In genomic region chr22:37234736-37235711, GRCh38 we compare ENCODE assay signal across 13 cellular contexts. TPM values are rescaled to one million over a fixed set of nuclear protein-coding genes. Genes with fewer than 3 reads are reported as not detected.
DNase-seq lines count a peak whose midpoint lies in the region; ATAC-seq and TF ChIP-seq lines count a peak whose summit lies in the region.
"Had no signal": no experiment of that assay in that cellular context is flagged by ENCODE, and none has a peak within 500 bp of the region (broad histone marks: within the 10 kb centered on the region; RNA-seq: fewer than 3 reads in every experiment).

No MANE protein-coding gene starts in this region.

- TF ChIP-seq CTCF in CD8-positive, alpha-beta T cell (IDR thresholded peaks at IDR 0.05), result no peak
- TF ChIP-seq CTCF in HEK293 (tag by site-specific recombination; IDR thresholded peaks at IDR 0.05) (no peak), natural killer cell (IDR thresholded peaks at IDR 0.05) (no peak), WERI-Rb-1 (IDR thresholded peaks at IDR 0.05; ENCODE audit: low read depth, low read length) (no peak)

- peaks cover 99% of the 10 kb centered on the region for H3K4me1 ChIP-seq in CD8-positive, alpha-beta T cell (ENCODE audit: insufficient read depth, low read length)
- no peaks in the 10 kb centered on the region for H3K4me1 ChIP-seq in HEK293 (ENCODE audit: control insufficient read depth, insufficient read depth, low read length)

- H3K36me3 Mint-ChIP-seq in CD8-positive, alpha-beta T cell, result peaks cover 87% of the 10 kb centered on the region
- H3K36me3 Mint-ChIP-seq in activated T-helper 1 cell treated with anti-CD3 and anti-CD28 coated beads, Interleukin-12 subunit alpha, Interleukin-12 subunit beta, Interleukin-2, Interleukin-4 antibody, amounts not matched to agents 30 ng/mL and 10 ng/mL and 1 ng/mL, durations not matched to agents 14 hours and 24 hours and 36 hours (ENCODE audit: low read depth), result peaks cover 78% of the 10 kb centered on the region
- no peaks in the 10 kb centered on the region for H3K36me3 Mint-ChIP-seq in natural killer cell

- no peaks in the 10 kb centered on the region for H3K9me3 ChIP-seq in CD8-positive, alpha-beta T cell (ENCODE audit: low read length)
- no peaks in the 10 kb centered on the region for H3K9me3 ChIP-seq in HEK293 (ENCODE audit: control insufficient read depth, insufficient read depth, low read depth, low read length)
- no peaks in the 10 kb centered on the region for H3K9me3 ChIP-seq in WERI-Rb-1 (ENCODE audit: severe bottlenecking)
- H3K9me3 ChIP-seq: pancreas had no signal

- peaks cover 98% of the 10 kb centered on the region for H3K4me1 Mint-ChIP-seq in CD8-positive, alpha-beta T cell (ENCODE audit: low read depth)
- peaks cover 99% of the 10 kb centered on the region for H3K4me1 Mint-ChIP-seq in activated T-helper 1 cell treated with anti-CD3 and anti-CD28 coated beads, Interleukin-12 subunit alpha, Interleukin-12 subunit beta, Interleukin-2, Interleukin-4 antibody, amounts not matched to agents 30 ng/mL and 10 ng/mL and 1 ng/mL, durations not matched to agents 14 hours and 24 hours and 36 hours (ENCODE audit: low read depth)
- H3K4me1 Mint-ChIP-seq in natural killer cell, result peaks cover 86 to 97% of the 10 kb centered on the region in 2 donors

- peaks cover 48% of the 10 kb centered on the region for H3K36me3 ChIP-seq in CD8-positive, alpha-beta T cell (ENCODE audit: insufficient read depth, low read length)
- no peaks in the 10 kb centered on the region for H3K36me3 ChIP-seq in HEK293 (ENCODE audit: control insufficient read depth in 2 of 2, insufficient read depth in 1 of 2, low read length in 2 of 2)
- no peaks in the 10 kb centered on the region for H3K36me3 ChIP-seq in WERI-Rb-1
- H3K36me3 ChIP-seq: pancreas had no signal

- no peaks in the 10 kb centered on the region for H3K27me3 Mint-ChIP-seq in CD8-positive, alpha-beta T cell (ENCODE audit: low read depth)
- H3K27me3 Mint-ChIP-seq in activated T-helper 1 cell treated with anti-CD3 and anti-CD28 coated beads, Interleukin-12 subunit alpha, Interleukin-12 subunit beta, Interleukin-2, Interleukin-4 antibody, amounts not matched to agents 30 ng/mL and 10 ng/mL and 1 ng/mL, durations not matched to agents 14 hours and 24 hours and 36 hours (ENCODE audit: insufficient read depth), result no peaks in the 10 kb centered on the region
- H3K27me3 Mint-ChIP-seq in natural killer cell (ENCODE audit: low read depth in 2 of 2), result no peaks in the 10 kb centered on the region

- H3K27me3 ChIP-seq in CD8-positive, alpha-beta T cell (ENCODE audit: insufficient read depth, low read length), result no peaks in the 10 kb centered on the region
- no peaks in the 10 kb centered on the region for H3K27me3 ChIP-seq in WERI-Rb-1 (ENCODE audit: insufficient read depth, low read depth, severe bottlenecking)
- H3K27me3 ChIP-seq: pancreas had no signal

- POLR2A ChIA-PET in CD8-positive, alpha-beta T cell (lab: Charles Lee), result interaction anchor here (0.8 to 7.7 kb wide), 3 partner anchors 7 to 35 kb away, joined by 3 to 194 read pairs (median 5); partner anchors contain the start of gene RAC2
- POLR2A ChIA-PET in HEK293 (lab: Yijun Ruan, JAX), result no interaction called here

- H3K9me3 Mint-ChIP-seq in CD8-positive, alpha-beta T cell, result no peaks in the 10 kb centered on the region
- H3K9me3 Mint-ChIP-seq in activated T-helper 1 cell treated with anti-CD3 and anti-CD28 coated beads, Interleukin-12 subunit alpha, Interleukin-12 subunit beta, Interleukin-2, Interleukin-4 antibody, amounts not matched to agents 30 ng/mL and 10 ng/mL and 1 ng/mL, durations not matched to agents 14 hours and 24 hours and 36 hours, result no peaks in the 10 kb centered on the region
- H3K9me3 Mint-ChIP-seq in natural killer cell, result no peaks in the 10 kb centered on the region

- ATAC-seq in CD8-positive, alpha-beta T cell, result no peak
- ATAC-seq in natural killer cell (no peak), left colon (no peak)
- ATAC-seq: left ventricle myocardium superior, pancreas had no signal

- intact Hi-C loops in CD8-positive, alpha-beta T cell (cut with DNase I, micrococcal nuclease), result loop anchor here in 1 of 2 experiments (10.0 kb wide), 1 partner anchor 850 kb away; the partner anchor contains the start of gene MYH9
- intact Hi-C loops in activated T-helper 1 cell treated with anti-CD3 and anti-CD28 coated beads, Interleukin-12 subunit alpha, Interleukin-12 subunit beta, Interleukin-2, Interleukin-4 antibody, amounts not matched to agents 30 ng/mL and 10 ng/mL and 1 ng/mL, durations not matched to agents 14 hours and 24 hours and 36 hours (cut with micrococcal nuclease), result loop anchor here (10.0 kb wide), 2 partner anchors 870 to 1470 kb away; partner anchors contain the start of genes GTPBP1 and JOSD1
- intact Hi-C loops in natural killer cell (cut with micrococcal nuclease) (no loop called here), left colon (cut with DNase I, micrococcal nuclease) (no loop called here)

- peak overlapping the region; percentile 10 for H3K4me3 ChIP-seq in CD8-positive, alpha-beta T cell (ENCODE audit: low read depth, low read length)
- H3K4me3 ChIP-seq in HEK293 (ENCODE audit: low read depth, low read length) (no peak overlapping the region), WERI-Rb-1 (ENCODE audit: low read depth, low read length) (no peak overlapping the region)
- H3K4me3 ChIP-seq: pancreas had no signal

- H3K4me3 Mint-ChIP-seq in CD8-positive, alpha-beta T cell, result peak overlapping the region; percentile 70
- peak overlapping the region; percentile 71 for H3K4me3 Mint-ChIP-seq in activated T-helper 1 cell treated with anti-CD3 and anti-CD28 coated beads, Interleukin-12 subunit alpha, Interleukin-12 subunit beta, Interleukin-2, Interleukin-4 antibody, amounts not matched to agents 30 ng/mL and 10 ng/mL and 1 ng/mL, durations not matched to agents 14 hours and 24 hours and 36 hours
- H3K4me3 Mint-ChIP-seq in natural killer cell, result peak overlapping the region; percentile 81

- peak overlapping the region; percentile 35 for H3K27ac ChIP-seq in CD8-positive, alpha-beta T cell (ENCODE audit: low read depth, low read length)
- no peak overlapping the region for H3K27ac ChIP-seq in HEK293 (ENCODE audit: extremely low read depth, low read depth, low read length)
- no peak overlapping the region for H3K27ac ChIP-seq in WERI-Rb-1
- H3K27ac ChIP-seq: pancreas had no signal

- CTCF ChIA-PET in CD8-positive, alpha-beta T cell (lab: Charles Lee), result interaction anchor here (1.0 to 18.0 kb wide), 5 partner anchors 25 to 108 kb away, joined by 3 to 401 read pairs (median 3); no protein-coding TSS in a partner anchor
- CTCF ChIA-PET in HEK293 (lab: Yijun Ruan, JAX), result no interaction called here

- DNase-seq in CD8-positive, alpha-beta T cell, result peak in 2 of 7 experiments; percentile 39 to 49
- DNase-seq in activated T-helper 1 cell treated with anti-CD3 and anti-CD28 coated beads, Interleukin-12 subunit alpha, Interleukin-12 subunit beta, Interleukin-2, Interleukin-4 antibody, amounts not matched to agents 30 ng/mL and 10 ng/mL and 1 ng/mL, durations not matched to agents 14 hours and 24 hours and 36 hours (ENCODE audit: low spot score), result no peak
- no peak for DNase-seq in natural killer cell
- no peak for DNase-seq in NCI-H748 (lab: John Stamatoyannopoulos, UW; ENCODE audit: unreplicated experiment)
- DNase-seq in WERI-Rb-1, result no peak
- no peak for DNase-seq in left colon
- DNase-seq: amygdala, left ventricle myocardium superior, NCI-H2227 treated with DMSO at 0.1 percent for 48 hours, pancreas had no signal

- peak overlapping the region; percentile 100 for H3K27ac Mint-ChIP-seq in CD8-positive, alpha-beta T cell
- peak overlapping the region; percentile 91 for H3K27ac Mint-ChIP-seq in activated T-helper 1 cell treated with anti-CD3 and anti-CD28 coated beads, Interleukin-12 subunit alpha, Interleukin-12 subunit beta, Interleukin-2, Interleukin-4 antibody, amounts not matched to agents 30 ng/mL and 10 ng/mL and 1 ng/mL, durations not matched to agents 14 hours and 24 hours and 36 hours
- peak overlapping the region; percentile 93 to 98 for H3K27ac Mint-ChIP-seq in natural killer cell

TF ChIP-seq in HEK293, 187 proteins besides CTCF, POLR2A, EP300 and RAD21 (continues in another document):
- TF ChIP-seq ZFP3 (tag by site-specific recombination; IDR thresholded peaks at IDR 0.05; ENCODE audit: low read depth), result peak; percentile 86
- TF ChIP-seq ZNF324 (tag by site-specific recombination; IDR thresholded peaks at IDR 0.05), result no peak
- TF ChIP-seq ZIC2 (tag by site-specific recombination; IDR thresholded peaks at IDR 0.05), result 0 out of 2 replicates have a peak, but pooled peaks have one; percentile 18
- TF ChIP-seq ZNF555 (tag by site-specific recombination; conservative IDR thresholded peaks at IDR 0.05), result no peak
- TF ChIP-seq ZBTB8A (tag by site-specific recombination; IDR thresholded peaks at IDR 0.05), result no peak

RNA-seq across cellular contexts. Expression of gene RAC2, which starts 9.0 kb away (rescaled TPM):
- 100 to 1,000 TPM; 152 to 159 TPM for total RNA-seq in CD8-positive, alpha-beta T cell
- 592 and 614 TPM in 2 replicates for total RNA-seq in activated T-helper 1 cell treated with anti-CD3 and anti-CD28 coated beads, Interleukin-12 subunit alpha, Interleukin-12 subunit beta, Interleukin-2, Interleukin-4 antibody, amounts not matched to agents 30 ng/mL and 10 ng/mL and 1 ng/mL, durations not matched to agents 14 hours and 24 hours and 36 hours
- 100 to 1,000 TPM; 647 to 744 (median 741) TPM for total RNA-seq in natural killer cell
- total RNA-seq in left colon, result 10 to 100 TPM; 20.9 to 22.6 TPM

RNA-seq across cellular contexts. Expression of gene SSTR3, which starts 22.7 kb away (rescaled TPM):
- 1 to 10 TPM; 2.6 to 3.1 TPM for total RNA-seq in CD8-positive, alpha-beta T cell
- total RNA-seq in activated T-helper 1 cell treated with anti-CD3 and anti-CD28 coated beads, Interleukin-12 subunit alpha, Interleukin-12 subunit beta, Interleukin-2, Interleukin-4 antibody, amounts not matched to agents 30 ng/mL and 10 ng/mL and 1 ng/mL, durations not matched to agents 14 hours and 24 hours and 36 hours, result 2.3 TPM in 2 replicates
- total RNA-seq in natural killer cell, result under 1 TPM; 0.20 to 0.64 (median 0.23) TPM
- total RNA-seq in left colon, result under 1 TPM in 1 of 2 donors, not detected in 1; 0.17 TPM
- total RNA-seq: left ventricle myocardium superior, M059J, RPMI7951 had no signal

RNA-seq across cellular contexts. Expression of gene C1QTNF6, which starts 47.0 kb away (rescaled TPM):
- 10 to 100 TPM; 12.0 to 12.9 TPM for total RNA-seq in CD8-positive, alpha-beta T cell
- 4.8 and 4.9 TPM in 2 replicates for total RNA-seq in activated T-helper 1 cell treated with anti-CD3 and anti-CD28 coated beads, Interleukin-12 subunit alpha, Interleukin-12 subunit beta, Interleukin-2, Interleukin-4 antibody, amounts not matched to agents 30 ng/mL and 10 ng/mL and 1 ng/mL, durations not matched to agents 14 hours and 24 hours and 36 hours
- total RNA-seq in natural killer cell (10 to 100 TPM in 1 of 3 donors, 1 to 10 TPM in 2; 6.0 to 10.3 (median 6.7) TPM), left colon (10 to 100 TPM in 1 of 2 donors, 1 to 10 TPM in 1; 9.9 to 14.2 TPM)

RNA-seq across cellular contexts. Expression of gene CYTH4, which starts 47.3 kb away (rescaled TPM):
- total RNA-seq in CD8-positive, alpha-beta T cell, result 100 to 1,000 TPM; 129 to 143 TPM
- total RNA-seq in activated T-helper 1 cell treated with anti-CD3 and anti-CD28 coated beads, Interleukin-12 subunit alpha, Interleukin-12 subunit beta, Interleukin-2, Interleukin-4 antibody, amounts not matched to agents 30 ng/mL and 10 ng/mL and 1 ng/mL, durations not matched to agents 14 hours and 24 hours and 36 hours, result 49.5 and 57.1 TPM in 2 replicates
- 100 to 1,000 TPM; 219 to 260 (median 249) TPM for total RNA-seq in natural killer cell
- total RNA-seq in left colon, result 10 to 100 TPM in 1 of 2 donors, 1 to 10 TPM in 1; 2.6 to 10.4 TPM

Comparison
In these comparisons a context has a peak if more than half of its experiments do, and no peak if none do; other contexts are left out.
1. RNA of gene RAC2, which starts 9.0 kb away (total RNA-seq): 647 to 744 TPM in natural killer cell, 592 to 614 TPM in activated T-helper 1 cell treated with anti-CD3 and anti-CD28 coated beads, Interleukin-12 subunit alpha, Interleukin-12 subunit beta, Interleukin-2, Interleukin-4 antibody, amounts not matched to agents 30 ng/mL and 10 ng/mL and 1 ng/mL, durations not matched to agents 14 hours and 24 hours and 36 hours and 152 to 159 TPM in CD8-positive, alpha-beta T cell; 20.9 to 22.6 TPM in left colon; every median in the first group is over 4 times any median in the second.
2. Peak in every context shown above with its lines, with median percentiles within 50 percentile points of each other: H3K27ac Mint-ChIP-seq and H3K4me3 Mint-ChIP-seq.